19 cellular contexts compared by ENCODE assay signal in the genomic region with DNA sequence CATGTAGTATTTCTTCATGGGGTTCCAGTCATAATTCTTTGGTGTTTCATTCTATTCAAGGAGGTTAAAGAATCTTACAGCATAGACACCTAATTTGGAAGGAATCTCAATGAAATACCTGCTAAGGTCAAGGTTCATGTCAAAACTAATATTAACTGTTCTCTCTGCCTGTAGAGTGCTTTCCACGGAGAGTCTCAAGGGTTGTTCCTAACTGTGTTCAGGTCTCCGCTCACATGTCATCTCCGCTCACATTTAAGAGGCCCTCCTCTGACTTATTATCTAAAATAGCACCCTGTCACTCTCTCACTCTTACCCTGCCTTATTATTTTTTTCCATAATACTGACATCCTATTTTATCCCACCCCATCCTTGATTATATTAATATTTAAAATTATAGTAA.
"Had no signal": no experiment of that assay in that cellular context is flagged by ENCODE, and none has a peak within 500 bp of the region (broad histone marks: within the 10 kb centered on the region; RNA-seq: fewer than 3 reads in every experiment).

No MANE protein-coding gene starts in this region.

- H3K27me3 ChIP-seq: colonic mucosa, heart left ventricle, neutrophil, suprapubic skin, thyroid gland, uterus had no signal

- H3K4me3 ChIP-seq: colonic mucosa, heart left ventricle, left ventricle myocardium inferior, mucosa of descending colon, suprapubic skin, thyroid gland, uterus had no signal

- H3K27me3 Mint-ChIP-seq: type B pancreatic cell had no signal

- H3K4me3 Mint-ChIP-seq: naive thymus-derived CD8-positive, alpha-beta T cell; stimulated activated effector memory CD8-positive, alpha-beta T cell treated with anti-CD3 and anti-CD28 coated beads, Interleukin-12 subunit alpha, Interleukin-12 subunit beta, amount 100 ng/mL, for 72 hours; type B pancreatic cell had no signal

- H3K9me3 ChIP-seq: colonic mucosa, heart left ventricle, left ventricle myocardium inferior, mucosa of descending colon, neutrophil, suprapubic skin, thyroid gland, uterus had no signal

- ATAC-seq: heart left ventricle; mucosa of descending colon; naive thymus-derived CD8-positive, alpha-beta T cell; stimulated activated effector memory CD8-positive, alpha-beta T cell treated with anti-CD3 and anti-CD28 coated beads, Interleukin-12 subunit alpha, Interleukin-12 subunit beta, amount 100 ng/mL, for 72 hours; stimulated activated naive CD8-positive, alpha-beta T cell treated with anti-CD3 and anti-CD28 coated beads, Interleukin-15, Interleukin-2, amounts not matched to agents 100 U/mL and 50 U/mL, for 24 hours had no signal

- H3K9me3 Mint-ChIP-seq: type B pancreatic cell had no signal

- H3K36me3 ChIP-seq: colonic mucosa, heart left ventricle, left ventricle myocardium inferior, neutrophil, suprapubic skin, thyroid gland, uterus had no signal

- H3K4me1 ChIP-seq: colonic mucosa had no signal

- H3K36me3 Mint-ChIP-seq: naive thymus-derived CD8-positive, alpha-beta T cell; stimulated activated effector memory CD8-positive, alpha-beta T cell treated with anti-CD3 and anti-CD28 coated beads, Interleukin-12 subunit alpha, Interleukin-12 subunit beta, amount 100 ng/mL, for 72 hours; type B pancreatic cell had no signal

- H3K27ac ChIP-seq: colonic mucosa, heart left ventricle, neutrophil, suprapubic skin, uterus had no signal

- H3K4me1 Mint-ChIP-seq: naive thymus-derived CD8-positive, alpha-beta T cell; stimulated activated effector memory CD8-positive, alpha-beta T cell treated with anti-CD3 and anti-CD28 coated beads, Interleukin-12 subunit alpha, Interleukin-12 subunit beta, amount 100 ng/mL, for 72 hours had no signal

- DNase-seq: colonic mucosa; dermis blood vessel endothelial cell; foreskin melanocyte; heart left ventricle; hypothalamus; islet precursor cell; left ventricle myocardium inferior; mammary epithelial cell; mucosa of descending colon; naive thymus-derived CD8-positive, alpha-beta T cell; stimulated activated CD4-positive, alpha-beta T cell treated with anti-CD3 and anti-CD28 coated beads, Interleukin-4, amount 100 ng/mL, for 1 hour; stimulated activated CD8-positive, alpha-beta memory T cell treated with anti-CD3 and anti-CD28 coated beads, Interleukin-4, amount 100 ng/mL, for 48 hours; stimulated activated naive CD8-positive, alpha-beta T cell treated with anti-CD3 and anti-CD28 coated beads, Interleukin-15, Interleukin-2, amounts not matched to agents 100 U/mL and 50 U/mL, for 24 hours; thyroid gland; uterus had no signal
